Comparison of ENCODE assay signal across 28 cellular contexts in the genomic region with DNA sequence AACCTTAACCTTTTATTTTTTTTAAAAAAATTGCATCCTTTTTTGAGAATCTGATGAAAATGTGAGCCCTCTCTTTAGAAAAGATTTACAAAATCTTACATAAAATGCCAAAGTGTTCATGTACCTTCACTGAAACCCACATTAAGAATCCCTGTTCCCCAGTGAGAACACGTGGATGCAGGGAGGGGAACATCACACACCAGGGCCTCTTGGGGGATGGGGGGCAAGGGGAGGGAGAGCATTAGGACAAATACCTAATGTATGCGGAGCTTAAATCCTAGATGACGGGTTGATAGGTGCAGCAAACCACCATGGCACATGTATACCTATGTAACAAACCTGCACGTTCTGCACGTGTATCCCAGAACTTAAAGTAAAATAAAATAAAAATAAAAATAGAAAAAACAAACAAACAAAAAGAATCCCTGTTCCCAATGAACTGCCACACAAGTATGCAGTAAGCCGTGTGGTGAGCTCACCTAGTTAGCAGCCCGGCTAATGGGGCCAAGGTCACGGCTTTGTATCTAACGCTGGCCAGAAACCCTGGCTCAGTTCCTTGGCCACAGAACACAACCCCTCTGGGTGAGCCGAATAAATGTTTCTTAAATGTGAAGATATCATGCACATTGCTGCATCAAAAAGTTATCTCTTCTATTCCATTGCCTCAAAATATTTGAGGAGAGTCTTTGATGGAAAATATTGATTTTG. TPM values are rescaled to one million over a fixed set of nuclear protein-coding genes. Genes with fewer than 3 reads are reported as not detected.
DNase-seq lines count a peak whose midpoint lies in the region; ATAC-seq, FAIRE-seq and TF ChIP-seq lines count a peak whose summit lies in the region.
"Had no signal": no experiment of that assay in that cellular context is flagged by ENCODE, and none has a peak within 500 bp of the region (broad histone marks: within the 10 kb centered on the region; RNA-seq: fewer than 3 reads in every experiment).

No MANE protein-coding gene starts in this region.

- FAIRE-seq in kidney (lab: Jason Lieb, UNC) = no peak
- FAIRE-seq: bronchial epithelial cell, frontal cortex had no signal

- peaks cover 9% of the 10 kb centered on the region for H3K9me3 ChIP-seq in endodermal cell (ENCODE audit: control insufficient read depth, low read length)
- H3K9me3 ChIP-seq in kidney (ENCODE audit: control insufficient read depth in 1 of 2, low read length in 2 of 2) = no peaks in the 10 kb centered on the region
- no peaks in the 10 kb centered on the region for H3K9me3 ChIP-seq in stomach
- H3K9me3 ChIP-seq: sigmoid colon, SK-N-SH, tibial artery had no signal

- H3K27me3 Mint-ChIP-seq in endodermal cell (ENCODE audit: insufficient read depth) = no peaks in the 10 kb centered on the region
- H3K27me3 Mint-ChIP-seq: activated CD4-positive, alpha-beta T cell treated with anti-CD3 and anti-CD28 coated beads for 36 hours; activated T-cell treated with anti-CD3 and anti-CD28 coated beads, Interleukin-2, amount 50 U/mL, for 24 hours; CD4-positive, CD25-positive, alpha-beta regulatory T cell; natural killer cell treated with Interleukin-12 subunit alpha and Interleukin-12 subunit beta and Interleukin-15 and Interleukin-18, amount 100 ng/mL, for 72 hours; stimulated activated naive CD8-positive, alpha-beta T cell treated with anti-CD3 and anti-CD28 coated beads, Interleukin-15, Interleukin-2, amounts not matched to agents 100 ng/mL and 50 ng/mL, for 24 hours; T-helper 17 cell had no signal

- TF ChIP-seq POLR2A in stomach (IDR thresholded peaks at IDR 0.05) = no peak

- H3K36me3 ChIP-seq in endodermal cell (ENCODE audit: control insufficient read depth, insufficient read depth, low read length) (no peaks in the 10 kb centered on the region), kidney (ENCODE audit: control insufficient read depth in 1 of 2, insufficient read depth in 2 of 2, low read length in 2 of 2) (no peaks in the 10 kb centered on the region), stomach (no peaks in the 10 kb centered on the region)
- H3K36me3 ChIP-seq: esophagus squamous epithelium, sigmoid colon, tibial artery had no signal

- no peak overlapping the region for H3K4me3 ChIP-seq in endodermal cell (ENCODE audit: low read length)
- H3K4me3 ChIP-seq in kidney (ENCODE audit: low read length in 2 of 2) = no peak overlapping the region
- H3K4me3 ChIP-seq in stomach = no peak overlapping the region
- H3K4me3 ChIP-seq: esophagus squamous epithelium, sigmoid colon, tibial artery had no signal

- H3K27me3 ChIP-seq in endodermal cell (ENCODE audit: control insufficient read depth, insufficient read depth, low read length, poor library complexity, severe bottlenecking) = no peaks in the 10 kb centered on the region
- H3K27me3 ChIP-seq in stomach = no peaks in the 10 kb centered on the region
- H3K27me3 ChIP-seq: esophagus squamous epithelium, sigmoid colon, tibial artery had no signal

- 78 to 92% methylated on average over 2 to 6 of the region's 10 CpGs for WGBS in endodermal cell (ENCODE audit: insufficient coverage in 1 of 2, insufficient read length in 1 of 2), 2 experiments
- WGBS in stomach, 5 donors = 26 to 42% (median 37%) methylated on average over 10 of the region's 10 CpGs

- no peak overlapping the region for H3K27ac ChIP-seq in endodermal cell (ENCODE audit: low read depth, low read length)
- no peak overlapping the region for H3K27ac ChIP-seq in kidney (ENCODE audit: low read depth in 2 of 2, low read length in 2 of 2)
- H3K27ac ChIP-seq in stomach = no peak overlapping the region
- H3K27ac ChIP-seq: esophagus squamous epithelium, KMS-11, RWPE1, sigmoid colon, tibial artery had no signal

- H3K27ac Mint-ChIP-seq in endodermal cell = peak overlapping the region; percentile 95
- H3K27ac Mint-ChIP-seq: activated CD4-positive, alpha-beta T cell treated with anti-CD3 and anti-CD28 coated beads for 36 hours; activated T-cell treated with anti-CD3 and anti-CD28 coated beads, Interleukin-2, amount 50 U/mL, for 24 hours; CD4-positive, CD25-positive, alpha-beta regulatory T cell; natural killer cell treated with Interleukin-12 subunit alpha and Interleukin-12 subunit beta and Interleukin-15 and Interleukin-18, amount 100 ng/mL, for 72 hours; stimulated activated naive CD8-positive, alpha-beta T cell treated with anti-CD3 and anti-CD28 coated beads, Interleukin-15, Interleukin-2, amounts not matched to agents 100 ng/mL and 50 ng/mL, for 24 hours; T-helper 17 cell had no signal

- intact Hi-C loops in kidney (cut with DNase I) = no loop called here
- intact Hi-C loops in stomach (cut with DNase I; ENCODE audit: low total_unique reads) = no loop called here

- peaks cover 11% of the 10 kb centered on the region for H3K4me1 ChIP-seq in endodermal cell (ENCODE audit: control insufficient read depth, insufficient read depth, low read length)
- peaks cover 0 to 3% of the 10 kb centered on the region in 2 donors for H3K4me1 ChIP-seq in kidney (ENCODE audit: control insufficient read depth in 1 of 2, insufficient read depth in 1 of 2, low read depth in 1 of 2, low read length in 2 of 2)
- H3K4me1 ChIP-seq in stomach = peaks cover 0 to 12% (median 5%) of the 10 kb centered on the region in 4 donors
- H3K4me1 ChIP-seq: esophagus squamous epithelium, tibial artery had no signal

- H3K9ac ChIP-seq in endodermal cell (ENCODE audit: extremely low read depth, low read length, poor library complexity, severe bottlenecking) = peak overlapping the region; percentile 28
- H3K9ac ChIP-seq in kidney (ENCODE audit: low read length in 2 of 2) = no peak overlapping the region
- H3K9ac ChIP-seq: KMS-11, SK-N-SH had no signal

- no peak for TF ChIP-seq EP300 in stomach (IDR thresholded peaks at IDR 0.05)

- H3K36me3 Mint-ChIP-seq in endodermal cell (ENCODE audit: low read depth) = peaks cover 12% of the 10 kb centered on the region
- H3K36me3 Mint-ChIP-seq: CD4-positive, CD25-positive, alpha-beta regulatory T cell; natural killer cell treated with Interleukin-12 subunit alpha and Interleukin-12 subunit beta and Interleukin-15 and Interleukin-18, amount 100 ng/mL, for 72 hours had no signal

- peak overlapping the region; percentile 69 for H3K4me3 Mint-ChIP-seq in endodermal cell
- H3K4me3 Mint-ChIP-seq: activated CD4-positive, alpha-beta T cell treated with anti-CD3 and anti-CD28 coated beads for 36 hours; activated T-cell treated with anti-CD3 and anti-CD28 coated beads, Interleukin-2, amount 50 U/mL, for 24 hours; CD4-positive, CD25-positive, alpha-beta regulatory T cell; natural killer cell treated with Interleukin-12 subunit alpha and Interleukin-12 subunit beta and Interleukin-15 and Interleukin-18, amount 100 ng/mL, for 72 hours; stimulated activated naive CD8-positive, alpha-beta T cell treated with anti-CD3 and anti-CD28 coated beads, Interleukin-15, Interleukin-2, amounts not matched to agents 100 ng/mL and 50 ng/mL, for 24 hours; T-helper 17 cell had no signal

- H3K4me1 Mint-ChIP-seq in endodermal cell = peaks cover 32% of the 10 kb centered on the region
- H3K4me1 Mint-ChIP-seq: activated CD4-positive, alpha-beta T cell treated with anti-CD3 and anti-CD28 coated beads for 36 hours; CD4-positive, CD25-positive, alpha-beta regulatory T cell; T-helper 17 cell had no signal

- peak; percentile 6 for DNase-seq in HuH-7.5 (ENCODE audit: low spot score)
- peak; percentile 68 for DNase-seq in endodermal cell
- DNase-seq in kidney = peak; percentile 67
- DNase-seq in stomach = peak; percentile 45
- no peak for DNase-seq in activated CD8-positive, alpha-beta memory T cell treated with anti-CD3 and anti-CD28 coated beads, Interleukin-2, amount 50 U/mL, for 4 hours
- DNase-seq in NCI-H146 (lab: John Stamatoyannopoulos, UW) = no peak
- DNase-seq: activated CD4-positive, alpha-beta T cell treated with anti-CD3 and anti-CD28 coated beads for 36 hours; activated naive CD4-positive, alpha-beta T cell; activated T-cell treated with anti-CD3 and anti-CD28 coated beads, Interleukin-2, amount 50 U/mL, for 24 hours; amniotic stem cell; CD4-positive, CD25-positive, alpha-beta regulatory T cell; cortex of kidney; esophagus squamous epithelium; NCI-H1694; NCI-H2171 treated with DMSO at 0.1 percent for 48 hours; NCI-H526 treated with DMSO at 0.1 percent for 48 hours; sigmoid colon; SK-N-SH; T-helper 17 cell; tibial artery had no signal

- no peak for ATAC-seq in GM21526 (IDR thresholded peaks at IDR 0.05; ENCODE audit: low FRiP score, unreplicated experiment)
- ATAC-seq: activated CD4-positive, alpha-beta T cell treated with anti-CD3 and anti-CD28 coated beads for 36 hours; natural killer cell treated with Interleukin-12 subunit alpha and Interleukin-12 subunit beta and Interleukin-15 and Interleukin-18, amount 100 ng/mL, for 72 hours; T-helper 17 cell had no signal

- H3K9me3 Mint-ChIP-seq in endodermal cell = peaks cover 8% of the 10 kb centered on the region

- TF ChIP-seq CTCF in endodermal cell (conservative IDR thresholded peaks at IDR 0.05) = no peak
- no peak for TF ChIP-seq CTCF in kidney (IDR thresholded peaks at IDR 0.05; ENCODE audit: borderline replicate concordance, extremely low read depth, insufficient read depth)
- TF ChIP-seq CTCF in stomach (IDR thresholded peaks at IDR 0.05) = no peak

RNA-seq across cellular contexts. Expression of a gene that starts 41.4 kb away (rescaled TPM):
- total RNA-seq in endodermal cell = 10 to 100 TPM; 47.5 to 75.8 TPM
- 3.8 TPM for polyA plus RNA-seq in endodermal cell (2013, experiment 1 of 2)
- polyA plus RNA-seq in endodermal cell (2013, experiment 2 of 2) = 4.1 TPM
- total RNA-seq in kidney = 9.8 TPM
- polyA plus RNA-seq in kidney (ENCODE audit: insufficient read depth, low read depth, low replicate concordance) = 1.5 TPM
- total RNA-seq in stomach = 1 to 10 TPM in 2 of 5 donors, under 1 TPM in 2, not detected in 1; 0.29 to 2.2 (median 1.1) TPM
- 1 to 10 TPM in 1 of 3 donors, under 1 TPM in 1, not detected in 1; 0.37 to 1.5 TPM for polyA plus RNA-seq in stomach
- total RNA-seq: activated CD4-positive, alpha-beta T cell treated with anti-CD3 and anti-CD28 coated beads for 36 hours; CD4-positive, CD25-positive, alpha-beta regulatory T cell; HT-29; natural killer cell treated with Interleukin-12 subunit alpha and Interleukin-12 subunit beta and Interleukin-15 and Interleukin-18, amount 100 ng/mL, for 72 hours; T-helper 17 cell had no signal
- polyA plus RNA-seq: CD4-positive, CD25-positive, alpha-beta regulatory T cell; SK-N-SH had no signal

Comparison
In these comparisons a context has a peak if more than half of its experiments do, and no peak if none do; other contexts are left out.
1. DNase-seq: peak in HuH-7.5 (single experiment), endodermal cell (single experiment), kidney (single experiment) and stomach (single experiment); none in activated CD8-positive, alpha-beta memory T cell treated with anti-CD3 and anti-CD28 coated beads, Interleukin-2, amount 50 U/mL, for 4 hours (single experiment) and NCI-H146 (single experiment).